Comparison of ENCODE assay signal across 33 cellular contexts in the genomic region with DNA sequence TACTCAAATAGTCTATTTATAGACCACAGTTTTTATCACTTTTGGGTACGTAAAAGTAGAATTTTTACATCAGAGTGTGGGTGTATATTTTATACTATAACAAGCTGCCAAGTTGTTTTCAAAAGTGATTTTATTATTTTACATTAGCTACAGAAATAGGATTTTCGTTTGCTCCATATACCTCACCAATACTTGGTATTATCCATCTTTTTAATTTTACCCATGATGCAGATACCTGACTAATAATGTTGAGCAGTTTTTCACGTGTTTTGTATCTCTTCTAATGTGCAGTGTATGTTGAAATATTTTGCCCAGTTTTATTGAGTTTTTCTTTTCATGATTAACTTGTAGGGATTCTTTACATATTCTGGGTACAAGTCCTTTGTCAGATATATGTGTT.
DNase-seq lines count a peak whose midpoint lies in the region; ATAC-seq, FAIRE-seq and TF ChIP-seq lines count a peak whose summit lies in the region.
"Had no signal": no experiment of that assay in that cellular context is flagged by ENCODE, and none has a peak within 500 bp of the region (broad histone marks: within the 10 kb centered on the region; RNA-seq: fewer than 3 reads in every experiment).

No MANE protein-coding gene starts in this region.

- POLR2A ChIA-PET in HEK293 (lab: Yijun Ruan, JAX), result no interaction called here
- POLR2A ChIA-PET in WTC11 (lab: Charles Lee), result no interaction called here

- peak; percentile 12 for FAIRE-seq in endometrium (lab: Jason Lieb, UNC)
- FAIRE-seq: A204.1, A549, D721Med had no signal

- no peaks in the 10 kb centered on the region for H3K36me3 Mint-ChIP-seq in WTC11
- H3K36me3 Mint-ChIP-seq: CD14-positive monocyte; CD4-positive, alpha-beta memory T cell; CD4-positive, CD25-positive, alpha-beta regulatory T cell; CD8-positive, alpha-beta T cell had no signal

- no peak for TF ChIP-seq CTCF in HEK293 (tag by site-specific recombination; IDR thresholded peaks at IDR 0.05)
- TF ChIP-seq CTCF in WTC11 (IDR thresholded peaks at IDR 0.05), result no peak

- peaks cover 14% of the 10 kb centered on the region for H3K4me1 Mint-ChIP-seq in WTC11
- H3K4me1 Mint-ChIP-seq: B cell; CD14-positive monocyte; CD4-positive, alpha-beta memory T cell; CD4-positive, CD25-positive, alpha-beta regulatory T cell; CD8-positive, alpha-beta memory T cell had no signal

- no peak for ATAC-seq in HG02840 (IDR thresholded peaks at IDR 0.05; ENCODE audit: low FRiP score, unreplicated experiment)
- ATAC-seq in WTC11, result no peak
- ATAC-seq: A549; CD8-positive, alpha-beta T cell had no signal

- no peak overlapping the region for H3K27ac ChIP-seq in HEK293 (ENCODE audit: extremely low read depth, low read depth, low read length)
- H3K27ac ChIP-seq: 22Rv1; A549; BLaER1; BLaER1 treated with 17β-estradiol and CSF1 and Interleukin-3, amounts not matched to agents 10 nM and 100 nM; C4-2B had no signal

- H3K27me3 Mint-ChIP-seq in WTC11 (ENCODE audit: low read depth), result no peaks in the 10 kb centered on the region

- H3K4me3 Mint-ChIP-seq in WTC11, result no peak overlapping the region
- H3K4me3 Mint-ChIP-seq: B cell; CD4-positive, alpha-beta memory T cell; CD4-positive, alpha-beta T cell; CD4-positive, CD25-positive, alpha-beta regulatory T cell; CD8-positive, alpha-beta memory T cell; CD8-positive, alpha-beta T cell had no signal

- CTCF ChIA-PET in HEK293 (lab: Yijun Ruan, JAX), result interaction anchor here (0.7 to 3.7 kb wide), 2 partner anchors 37 to 918 kb away, joined by 3 to 11 read pairs; no protein-coding TSS in a partner anchor
- CTCF ChIA-PET in WTC11 (lab: Charles Lee), result interaction anchor here (3.0 kb wide), 1 partner anchor 37 kb away, joined by 11 read pairs; no protein-coding TSS in a partner anchor

- H3K36me3 ChIP-seq in HEK293 (ENCODE audit: control insufficient read depth in 2 of 2, insufficient read depth in 1 of 2, low read length in 2 of 2), result no peaks in the 10 kb centered on the region; a peak in 1 of 3 replicates
- H3K36me3 ChIP-seq: BE2C; BLaER1; BLaER1 treated with 17β-estradiol and CSF1 and Interleukin-3, amounts not matched to agents 10 nM and 100 nM had no signal

- no peaks in the 10 kb centered on the region; the same call in 1 of the 2 replicates for H3K9me3 ChIP-seq in HEK293 (ENCODE audit: control insufficient read depth, insufficient read depth, low read depth, low read length)
- H3K9me3 ChIP-seq: BE2C, Caco-2 had no signal

- no peak overlapping the region for H3K4me3 ChIP-seq in HEK293 (ENCODE audit: low read depth, low read length)
- H3K4me3 ChIP-seq: A549; BLaER1; BLaER1 treated with 17β-estradiol and CSF1 and Interleukin-3, amounts not matched to agents 10 nM and 100 nM had no signal

- H3K4me1 ChIP-seq in HEK293 (ENCODE audit: control insufficient read depth, insufficient read depth, low read length), result peaks cover 6% of the 10 kb centered on the region
- H3K4me1 ChIP-seq: BE2C; BLaER1; BLaER1 treated with 17β-estradiol and CSF1 and Interleukin-3, amounts not matched to agents 10 nM and 100 nM; Caco-2 had no signal

- no peak overlapping the region for H3K27ac Mint-ChIP-seq in WTC11
- H3K27ac Mint-ChIP-seq: B cell; CD14-positive monocyte; CD4-positive, alpha-beta memory T cell; CD4-positive, alpha-beta T cell; CD4-positive, CD25-positive, alpha-beta regulatory T cell; CD8-positive, alpha-beta memory T cell; CD8-positive, alpha-beta T cell had no signal

- DNase-seq in WTC11 (ENCODE audit: low spot score), result no peak
- DNase-seq: 8988T; ACHN; AML-193; BE2C; C1 segment of cervical spinal cord; Caco-2; Calu3; CD4-positive, alpha-beta memory T cell; CD4-positive, alpha-beta T cell; CD4-positive, CD25-positive, alpha-beta regulatory T cell; CD8-positive, alpha-beta memory T cell; CD8-positive, alpha-beta T cell; COR-L47; DMS 273 treated with DMSO at 0.1 percent for 48 hours; DMS153; DMS53; DMS79; DMS79 treated with DMSO at 0.1 percent for 48 hours; DND-41; EL had no signal

- H3K9me3 Mint-ChIP-seq in WTC11, result peaks cover 21% of the 10 kb centered on the region

TF ChIP-seq in HEK293, 187 proteins besides CTCF, POLR2A, EP300 and RAD21:
- TF ChIP-seq ZNF555 (tag by site-specific recombination; conservative IDR thresholded peaks at IDR 0.05), result no peak
- TF ChIP-seq ZNF341 (tag by site-specific recombination; IDR thresholded peaks at IDR 0.05; ENCODE audit: low read depth), result no peak
- peak; percentile 96 for TF ChIP-seq ZNF184 (tag by site-specific recombination; IDR thresholded peaks at IDR 0.05)
- TF ChIP-seq BCL6B (tag by site-specific recombination; IDR thresholded peaks at IDR 0.05), result no peak
- peak; percentile 25 for TF ChIP-seq SETDB1 (IDR thresholded peaks at IDR 0.05; ENCODE audit: insufficient read length, low read length)
- no peak for TF ChIP-seq ZNF791 (tag by site-specific recombination; IDR thresholded peaks at IDR 0.05)
- no peak for TF ChIP-seq MEIS1 (CRISPR knock-in tag; IDR thresholded peaks at IDR 0.05; ENCODE audit: borderline replicate concordance)
- TF ChIP-seq ZNF239 (tag by site-specific recombination; IDR thresholded peaks at IDR 0.05), result no peak

TF ChIP-seq in WTC11, 78 proteins besides CTCF, POLR2A, EP300 and RAD21:
- no peak for TF ChIP-seq RORB (CRISPR knock-in tag; IDR thresholded peaks at IDR 0.05)
- no peak for TF ChIP-seq ARID4B (CRISPR knock-in tag; IDR thresholded peaks at IDR 0.05; ENCODE audit: borderline replicate concordance)
- TF ChIP-seq ZNF219 (CRISPR knock-in tag; IDR thresholded peaks at IDR 0.05; ENCODE audit: borderline replicate concordance), result no peak
- TF ChIP-seq, protein P1, sequence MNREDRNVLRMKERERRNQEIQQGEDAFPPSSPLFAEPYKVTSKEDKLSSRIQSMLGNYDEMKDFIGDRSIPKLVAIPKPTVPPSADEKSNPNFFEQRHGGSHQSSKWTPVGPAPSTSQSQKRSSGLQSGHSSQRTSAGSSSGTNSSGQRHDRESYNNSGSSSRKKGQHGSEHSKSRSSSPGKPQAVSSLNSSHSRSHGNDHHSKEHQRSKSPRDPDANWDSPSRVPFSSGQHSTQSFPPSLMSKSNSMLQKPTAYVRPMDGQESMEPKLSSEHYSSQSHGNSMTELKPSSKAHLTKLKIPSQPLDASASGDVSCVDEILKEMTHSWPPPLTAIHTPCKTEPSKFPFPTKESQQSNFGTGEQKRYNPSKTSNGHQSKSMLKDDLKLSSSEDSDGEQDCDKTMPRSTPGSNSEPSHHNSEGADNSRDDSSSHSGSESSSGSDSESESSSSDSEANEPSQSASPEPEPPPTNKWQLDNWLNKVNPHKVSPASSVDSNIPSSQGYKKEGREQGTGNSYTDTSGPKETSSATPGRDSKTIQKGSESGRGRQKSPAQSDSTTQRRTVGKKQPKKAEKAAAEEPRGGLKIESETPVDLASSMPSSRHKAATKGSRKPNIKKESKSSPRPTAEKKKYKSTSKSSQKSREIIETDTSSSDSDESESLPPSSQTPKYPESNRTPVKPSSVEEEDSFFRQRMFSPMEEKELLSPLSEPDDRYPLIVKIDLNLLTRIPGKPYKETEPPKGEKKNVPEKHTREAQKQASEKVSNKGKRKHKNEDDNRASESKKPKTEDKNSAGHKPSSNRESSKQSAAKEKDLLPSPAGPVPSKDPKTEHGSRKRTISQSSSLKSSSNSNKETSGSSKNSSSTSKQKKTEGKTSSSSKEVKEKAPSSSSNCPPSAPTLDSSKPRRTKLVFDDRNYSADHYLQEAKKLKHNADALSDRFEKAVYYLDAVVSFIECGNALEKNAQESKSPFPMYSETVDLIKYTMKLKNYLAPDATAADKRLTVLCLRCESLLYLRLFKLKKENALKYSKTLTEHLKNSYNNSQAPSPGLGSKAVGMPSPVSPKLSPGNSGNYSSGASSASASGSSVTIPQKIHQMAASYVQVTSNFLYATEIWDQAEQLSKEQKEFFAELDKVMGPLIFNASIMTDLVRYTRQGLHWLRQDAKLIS (CRISPR knock-in tag; IDR thresholded peaks at IDR 0.05; ENCODE audit: borderline replicate concordance), result no peak
- no peak for TF ChIP-seq ZNF671 (CRISPR knock-in tag; IDR thresholded peaks at IDR 0.05)
- TF ChIP-seq ATF3 (CRISPR knock-in tag; conservative IDR thresholded peaks at IDR 0.05), result no peak
- TF ChIP-seq HMGA2 (CRISPR knock-in tag; IDR thresholded peaks at IDR 0.05), result no peak
- TF ChIP-seq ATF1 (CRISPR knock-in tag; IDR thresholded peaks at IDR 0.05), result no peak
TF ChIP-seq in WTC11: peak in this region for 0.
